ENCODE assay signal across 22 cellular contexts in genomic region chr14:24325131-24325530, GRCh38.
"Had no signal": no experiment of that assay in that cellular context is flagged by ENCODE, and none has a peak within 500 bp of the region (broad histone marks: within the 10 kb centered on the region; RNA-seq: fewer than 3 reads in every experiment).

No MANE protein-coding gene starts in this region.

- FAIRE-seq: colon, endothelial cell of umbilical vein, urothelium cell line had no signal

- H3K9me3 Mint-ChIP-seq: dendritic cell treated with granulocyte-macrophage colony-stimulating factor and Interleukin-4, amounts not matched to agents 40 ng/mL and 50 ng/mL, for 4 days; naive B cell; nephron; stimulated activated memory B cell treated with anti-CD40 and anti-IgM and Interleukin-4, amounts not matched to agents 10 μg/mL and 1 μg/mL and 100 μg/mL, for 72 hours; stimulated activated naive CD8-positive, alpha-beta T cell treated with anti-CD3 and anti-CD28 coated beads, Interleukin-15, Interleukin-2, amounts not matched to agents 100 ng/mL and 50 ng/mL, for 24 hours had no signal

- H3K4me3 Mint-ChIP-seq: dendritic cell treated with granulocyte-macrophage colony-stimulating factor and Interleukin-4, amounts not matched to agents 40 ng/mL and 50 ng/mL, for 4 days; nephron; stimulated activated memory B cell treated with anti-CD40 and anti-IgM and Interleukin-4, amounts not matched to agents 10 μg/mL and 1 μg/mL and 100 μg/mL, for 72 hours; stimulated activated naive CD8-positive, alpha-beta T cell treated with anti-CD3 and anti-CD28 coated beads, Interleukin-15, Interleukin-2, amounts not matched to agents 100 ng/mL and 50 ng/mL, for 24 hours had no signal

- H3K36me3 Mint-ChIP-seq: naive B cell; stimulated activated memory B cell treated with anti-CD40 and anti-IgM and Interleukin-4, amounts not matched to agents 10 μg/mL and 1 μg/mL and 100 μg/mL, for 72 hours had no signal

- H3K27ac ChIP-seq: foreskin keratinocyte, heart left ventricle, psoas muscle, spleen, tibial nerve had no signal

- H3K4me1 ChIP-seq: foreskin keratinocyte, psoas muscle had no signal

- H3K27me3 ChIP-seq: heart left ventricle, spleen had no signal

- ATAC-seq: foreskin keratinocyte, heart left ventricle, left colon, psoas muscle, sciatic nerve had no signal

- H3K4me3 ChIP-seq: heart left ventricle, psoas muscle, spleen, tibial nerve had no signal

- H3K27me3 Mint-ChIP-seq: dendritic cell treated with granulocyte-macrophage colony-stimulating factor and Interleukin-4, amounts not matched to agents 40 ng/mL and 50 ng/mL, for 4 days; stimulated activated naive CD8-positive, alpha-beta T cell treated with anti-CD3 and anti-CD28 coated beads, Interleukin-15, Interleukin-2, amounts not matched to agents 100 ng/mL and 50 ng/mL, for 24 hours had no signal

- H3K27ac Mint-ChIP-seq: nephron; stimulated activated memory B cell treated with anti-CD40 and anti-IgM and Interleukin-4, amounts not matched to agents 10 μg/mL and 1 μg/mL and 100 μg/mL, for 72 hours; stimulated activated naive CD8-positive, alpha-beta T cell treated with anti-CD3 and anti-CD28 coated beads, Interleukin-15, Interleukin-2, amounts not matched to agents 100 ng/mL and 50 ng/mL, for 24 hours had no signal

- H3K36me3 ChIP-seq: tibial nerve had no signal

- DNase-seq: erythroblast; foreskin keratinocyte; heart left ventricle; hippocampal formation; left colon; mesendoderm; naive B cell; psoas muscle; retina; spleen; stimulated activated CD4-positive, alpha-beta T cell treated with anti-CD3 and anti-CD28 coated beads, Interleukin-15, amount 100 ng/mL, for 24 hours; stimulated activated CD4-positive, alpha-beta T cell treated with anti-CD3 and anti-CD28 coated beads, Interleukin-1b, Interleukin-23, amount 100 ng/mL, for 48 hours; stimulated activated CD4-positive, alpha-beta T cell treated with anti-CD3 and anti-CD28 coated beads, Interleukin-4, amount 100 ng/mL, for 24 hours had no signal

- H3K9me3 ChIP-seq: heart left ventricle, psoas muscle, spleen, tibial nerve had no signal

- H3K4me1 Mint-ChIP-seq: nephron had no signal
